28 cellular contexts compared by ENCODE assay signal in the genomic region with DNA sequence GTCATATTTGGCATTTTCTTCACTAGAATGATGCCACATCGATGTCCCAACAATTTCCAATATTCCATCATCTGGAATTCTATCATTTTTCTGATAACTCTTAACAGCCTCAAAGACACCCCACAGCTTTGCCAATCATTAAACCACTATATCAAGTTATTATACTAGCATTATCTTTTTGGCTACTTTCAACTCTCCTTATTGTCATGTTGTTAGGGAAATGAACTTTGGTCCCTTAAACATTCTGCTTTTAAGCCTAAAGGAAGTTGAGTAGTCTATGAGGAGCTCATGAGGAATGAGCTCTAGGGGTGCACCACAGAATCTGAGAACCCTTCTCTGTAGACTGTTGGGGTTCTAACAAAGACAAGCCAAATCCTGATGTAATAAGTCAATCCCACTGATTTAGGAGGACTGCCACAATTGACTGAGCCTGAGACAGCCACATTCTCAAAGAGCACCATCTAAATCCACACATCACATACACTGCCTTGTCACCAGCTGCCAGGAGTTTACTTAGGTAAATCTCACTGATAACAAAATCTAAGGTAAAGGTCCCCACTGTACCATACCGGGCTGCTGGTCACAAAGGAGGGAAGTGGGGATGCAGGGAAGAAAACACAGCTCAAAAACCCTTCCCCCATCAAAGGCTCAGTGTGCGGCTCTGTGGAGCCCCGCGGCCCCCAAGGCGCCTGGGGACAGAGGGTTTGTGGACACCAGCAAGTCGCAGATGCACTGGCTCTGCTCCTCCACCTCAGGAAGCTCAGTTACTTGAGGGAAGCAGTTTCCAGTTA. TPM values are rescaled to one million over a fixed set of nuclear protein-coding genes. Genes with fewer than 3 reads are reported as not detected.
A peak's percentile ranks its signal among the peaks of the same experiment; 100 is the strongest.
DNase-seq lines count a peak whose midpoint lies in the region; ATAC-seq, FAIRE-seq and TF ChIP-seq lines count a peak whose summit lies in the region.
"Had no signal": no experiment of that assay in that cellular context is flagged by ENCODE, and none has a peak within 500 bp of the region (broad histone marks: within the 10 kb centered on the region; RNA-seq: fewer than 3 reads in every experiment).

No MANE protein-coding gene starts in this region.

- H3K9me3 ChIP-seq in A549 = no peaks in the 10 kb centered on the region
- H3K9me3 ChIP-seq in body of pancreas = no peaks in the 10 kb centered on the region
- no peaks in the 10 kb centered on the region for H3K9me3 ChIP-seq in mesenchymal stem cell (ENCODE audit: control insufficient read depth, low read length)
- H3K9me3 ChIP-seq in right atrium auricular region = no peaks in the 10 kb centered on the region
- H3K9me3 ChIP-seq: BE2C, esophagus squamous epithelium, tibial artery had no signal

- no peak overlapping the region for H3K14ac ChIP-seq in mesenchymal stem cell (ENCODE audit: low read length in 2 of 2)

- ATAC-seq in A549 = no peak; a peak in 1 of 6 replicates
- peak; percentile 53 for ATAC-seq in body of pancreas
- ATAC-seq in HG03432 (IDR thresholded peaks at IDR 0.05; ENCODE audit: unreplicated experiment) = no peak
- ATAC-seq in HG03025 (IDR thresholded peaks at IDR 0.05; ENCODE audit: low FRiP score, unreplicated experiment) = no peak
- no peak for ATAC-seq in activated CD4-positive, alpha-beta T cell treated with anti-CD3 and anti-CD28 coated beads for 36 hours
- ATAC-seq: HCT116; left cardiac atrium; Panc1; stimulated activated naive CD8-positive, alpha-beta T cell treated with anti-CD3 and anti-CD28 coated beads, Interleukin-15, amount 100 ng/mL, for 72 hours; WTC11 had no signal

- peak overlapping the region; percentile 3; the same call in 1 of the 2 replicates for H3K27ac Mint-ChIP-seq in HFFc6
- H3K27ac Mint-ChIP-seq in activated CD4-positive, alpha-beta T cell treated with anti-CD3 and anti-CD28 coated beads for 36 hours = no peak overlapping the region
- H3K27ac Mint-ChIP-seq: activated naive CD4-positive, alpha-beta T cell treated with anti-CD3 and anti-CD28 coated beads, Interleukin-2, amount 50 U/mL, for 24 hours; naive B cell; stimulated activated naive CD8-positive, alpha-beta T cell treated with anti-CD3 and anti-CD28 coated beads, Interleukin-15, amount 100 ng/mL, for 72 hours; WTC11 had no signal

- FAIRE-seq in A549 (lab: Jason Lieb, UNC) = no peak
- FAIRE-seq: GM19239 had no signal

- no peak overlapping the region for H2BK5ac ChIP-seq in mesenchymal stem cell (ENCODE audit: low read depth, low read length, poor library complexity, severe bottlenecking)

- H3K4me1 Mint-ChIP-seq in HFFc6 (ENCODE audit: low read depth) = peaks cover 11% of the 10 kb centered on the region
- H3K4me1 Mint-ChIP-seq in activated CD4-positive, alpha-beta T cell treated with anti-CD3 and anti-CD28 coated beads for 36 hours = peaks cover 11% of the 10 kb centered on the region

- TF ChIP-seq POLR2A in A549 (IDR thresholded peaks at IDR 0.05; ENCODE audit: low read length) = no peak
- no peak for TF ChIP-seq POLR2A in body of pancreas (IDR thresholded peaks at IDR 0.05)

- TF ChIP-seq RAD21 in A549 (conservative IDR thresholded peaks at IDR 0.05 in 1 of 2, IDR thresholded peaks at IDR 0.05 in 1 of 2) = no peak

- no peak overlapping the region for H2AK5ac ChIP-seq in mesenchymal stem cell (ENCODE audit: low read length, severe bottlenecking)

- H3K23ac ChIP-seq in mesenchymal stem cell (ENCODE audit: low read length in 2 of 2) = no peak overlapping the region

- no peak overlapping the region for H3K4me3 ChIP-seq in A549
- no peak overlapping the region for H3K4me3 ChIP-seq in body of pancreas
- H3K4me3 ChIP-seq in mesenchymal stem cell (ENCODE audit: insufficient read depth in 1 of 2, low read depth in 1 of 2, low read length in 2 of 2) = no peak overlapping the region
- H3K4me3 ChIP-seq in right atrium auricular region = no peak overlapping the region
- H3K4me3 ChIP-seq: esophagus squamous epithelium, tibial artery had no signal

- intact Hi-C loops in body of pancreas (cut with DNase I) = loop anchor here (10.0 kb wide), 1 partner anchor 98 kb away; no protein-coding TSS in a partner anchor
- intact Hi-C loops in activated CD4-positive, alpha-beta T cell treated with anti-CD3 and anti-CD28 coated beads for 36 hours (cut with DNase I, micrococcal nuclease) = no loop called here

- H2BK12ac ChIP-seq in mesenchymal stem cell (ENCODE audit: low read length in 2 of 2) = no peak overlapping the region

- CTCF ChIA-PET in A549 (lab: Yijun Ruan, JAX) = interaction anchor here (0.6 to 1.1 kb wide), 3 partner anchors 16 to 103 kb away, joined by 3 read pairs; no protein-coding TSS in a partner anchor
- CTCF ChIA-PET in activated CD4-positive, alpha-beta T cell treated with anti-CD3 and anti-CD28 coated beads for 36 hours (lab: Charles Lee) = no interaction called here

- DNase-seq in A549 (ENCODE audit: low read depth in 1 of 2, low spot score in 1 of 2) = no peak
- no peak for DNase-seq in HFFc6
- DNase-seq in body of pancreas = no peak
- DNase-seq in mesenchymal stem cell = no peak
- no peak for DNase-seq in right atrium auricular region (ENCODE audit: low spot score)
- no peak for DNase-seq in activated CD4-positive, alpha-beta T cell treated with anti-CD3 and anti-CD28 coated beads for 36 hours
- DNase-seq: BE2C; DMS79; esophagus squamous epithelium; foreskin melanocyte; GF-D8; left cardiac atrium; naive B cell; NCI-H187 treated with DMSO at 0.1 percent for 48 hours; NCI-H2171 treated with DMSO at 0.1 percent for 48 hours; NCI-H524; occipital lobe; SIG-M5; stimulated activated naive CD8-positive, alpha-beta T cell treated with anti-CD3 and anti-CD28 coated beads, Interleukin-15, amount 100 ng/mL, for 72 hours; SW 1271; tibial artery had no signal

- H3K27me3 Mint-ChIP-seq in HFFc6 (ENCODE audit: insufficient read depth) = no peaks in the 10 kb centered on the region; the same call in none of the 2 replicates
- no peaks in the 10 kb centered on the region for H3K27me3 Mint-ChIP-seq in activated CD4-positive, alpha-beta T cell treated with anti-CD3 and anti-CD28 coated beads for 36 hours
- H3K27me3 Mint-ChIP-seq: activated naive CD4-positive, alpha-beta T cell treated with anti-CD3 and anti-CD28 coated beads, Interleukin-2, amount 50 U/mL, for 24 hours; naive B cell; stimulated activated naive CD8-positive, alpha-beta T cell treated with anti-CD3 and anti-CD28 coated beads, Interleukin-15, amount 100 ng/mL, for 72 hours had no signal

- H3K4me2 ChIP-seq in A549 = 0 out of 3 replicates have a peak overlapping the region, but pooled peaks have one; percentile 13
- H3K4me2 ChIP-seq in mesenchymal stem cell (ENCODE audit: low read length, poor library complexity, severe bottlenecking) = no peak overlapping the region

- no peak overlapping the region for H3K9ac ChIP-seq in mesenchymal stem cell (ENCODE audit: low read length)

- WGBS in A549 (ENCODE audit: missing lambda C conversion rate) = 87% methylated on average over 7 of the region's 7 CpGs
- 70 to 71% methylated on average over 7 of the region's 7 CpGs for WGBS in body of pancreas, 2 donors
- WGBS in mesenchymal stem cell = 94% methylated on average over 6 of the region's 7 CpGs

- H2BK15ac ChIP-seq in mesenchymal stem cell (ENCODE audit: low read depth, poor library complexity, severe bottlenecking) = no peak overlapping the region

- H2BK120ac ChIP-seq in mesenchymal stem cell (ENCODE audit: low read depth, low read length) = no peak overlapping the region

- no peak for TF ChIP-seq CTCF in A549 (IDR thresholded peaks at IDR 0.05)
- TF ChIP-seq CTCF in HFFc6 (IDR thresholded peaks at IDR 0.05) = no peak
- no peak for TF ChIP-seq CTCF in body of pancreas (IDR thresholded peaks at IDR 0.05)
- no peak for TF ChIP-seq CTCF in right atrium auricular region (IDR thresholded peaks at IDR 0.05)

- H3K27me3 ChIP-seq in body of pancreas (no peaks in the 10 kb centered on the region), mesenchymal stem cell (ENCODE audit: control insufficient read depth in 1 of 2, insufficient read depth in 1 of 2, low read length in 2 of 2) (no peaks in the 10 kb centered on the region), right atrium auricular region (no peaks in the 10 kb centered on the region)
- H3K27me3 ChIP-seq: BE2C, esophagus squamous epithelium, tibial artery had no signal

- H3K4ac ChIP-seq in mesenchymal stem cell (ENCODE audit: low read depth in 1 of 2, low read length in 2 of 2) = no peak overlapping the region

- no peak overlapping the region for H4K91ac ChIP-seq in mesenchymal stem cell (ENCODE audit: low read length)

- no peak for TF ChIP-seq EP300 in A549 (IDR thresholded peaks at IDR 0.05)

- H2AFZ ChIP-seq in mesenchymal stem cell (ENCODE audit: low read depth, low read length) = no peak overlapping the region

- H3K18ac ChIP-seq in mesenchymal stem cell (ENCODE audit: low read depth in 1 of 2, low read length in 2 of 2) = no peak overlapping the region

- H3K4me1 ChIP-seq in A549 (peaks cover 6% of the 10 kb centered on the region; the same call in 2 of the 3 replicates), body of pancreas (peaks cover 27% of the 10 kb centered on the region), mesenchymal stem cell (ENCODE audit: control insufficient read depth, insufficient read depth, low read depth, low read length) (peaks cover 3% of the 10 kb centered on the region), right atrium auricular region (peaks cover 0 to 11% of the 10 kb centered on the region in 2 donors)
- H3K4me1 ChIP-seq: BE2C, tibial artery had no signal

- no peak overlapping the region for H3K27ac ChIP-seq in A549
- H3K27ac ChIP-seq in body of pancreas = no peak overlapping the region
- no peak overlapping the region for H3K27ac ChIP-seq in mesenchymal stem cell (ENCODE audit: low read length, poor library complexity, severe bottlenecking)
- no peak overlapping the region for H3K27ac ChIP-seq in right atrium auricular region
- H3K27ac ChIP-seq: esophagus squamous epithelium, tibial artery had no signal

- no peaks in the 10 kb centered on the region for H3K36me3 ChIP-seq in body of pancreas (replicated peaks in 1 of 2; ENCODE audit: insufficient read depth in 1 of 2, low read depth in 2 of 2)
- peaks cover 0 to 22% of the 10 kb centered on the region in 2 experiments for H3K36me3 ChIP-seq in mesenchymal stem cell (ENCODE audit: control insufficient read depth in 1 of 2, insufficient read depth in 2 of 2, low read depth in 1 of 2, low read length in 2 of 2)
- H3K36me3 ChIP-seq in right atrium auricular region = no peaks in the 10 kb centered on the region
- H3K36me3 ChIP-seq: BE2C had no signal

- H3K9me3 Mint-ChIP-seq in HFFc6 = no peaks in the 10 kb centered on the region
- H3K9me3 Mint-ChIP-seq in activated CD4-positive, alpha-beta T cell treated with anti-CD3 and anti-CD28 coated beads for 36 hours (ENCODE audit: low read depth) = no peaks in the 10 kb centered on the region
- H3K9me3 Mint-ChIP-seq: activated naive CD4-positive, alpha-beta T cell treated with anti-CD3 and anti-CD28 coated beads, Interleukin-2, amount 50 U/mL, for 24 hours; stimulated activated naive CD8-positive, alpha-beta T cell treated with anti-CD3 and anti-CD28 coated beads, Interleukin-15, amount 100 ng/mL, for 72 hours; WTC11 had no signal

- peak overlapping the region; percentile 24 for H4K8ac ChIP-seq in mesenchymal stem cell (ENCODE audit: low read length)

- H3K4me3 Mint-ChIP-seq in HFFc6 = no peak overlapping the region
- H3K4me3 Mint-ChIP-seq in activated CD4-positive, alpha-beta T cell treated with anti-CD3 and anti-CD28 coated beads for 36 hours = no peak overlapping the region
- H3K4me3 Mint-ChIP-seq: activated naive CD4-positive, alpha-beta T cell treated with anti-CD3 and anti-CD28 coated beads, Interleukin-2, amount 50 U/mL, for 24 hours; naive B cell; stimulated activated naive CD8-positive, alpha-beta T cell treated with anti-CD3 and anti-CD28 coated beads, Interleukin-15, amount 100 ng/mL, for 72 hours; WTC11 had no signal

- H3K36me3 Mint-ChIP-seq in HFFc6 (ENCODE audit: low read depth) = no peaks in the 10 kb centered on the region
- H3K36me3 Mint-ChIP-seq in activated CD4-positive, alpha-beta T cell treated with anti-CD3 and anti-CD28 coated beads for 36 hours (ENCODE audit: low read depth) = peaks cover 4% of the 10 kb centered on the region
- H3K36me3 Mint-ChIP-seq: activated naive CD4-positive, alpha-beta T cell treated with anti-CD3 and anti-CD28 coated beads, Interleukin-2, amount 50 U/mL, for 24 hours had no signal

- peaks cover 38% of the 10 kb centered on the region for H3K79me1 ChIP-seq in mesenchymal stem cell (replicated peaks; ENCODE audit: low read length, poor library complexity, severe bottlenecking)

- POLR2A ChIA-PET in A549 (lab: Yijun Ruan, JAX) = no interaction called here
- POLR2A ChIA-PET in activated CD4-positive, alpha-beta T cell treated with anti-CD3 and anti-CD28 coated beads for 36 hours (lab: Charles Lee) = interaction anchor here (0.7 kb wide), 1 partner anchor 37 kb away, joined by 3 read pairs; no protein-coding TSS in a partner anchor

RNA-seq across cellular contexts. Expression of gene SETD3, which starts 58.2 kb away (rescaled TPM):
- polyA plus RNA-seq in A549 (2011; rRNA removed) (53.9 and 59.7 TPM in 2 replicates), A549 (2017; fragmentation: RNase III; extraction: RNeasy Plus Mini Kit Qiagen cat#74134 plus additional on column Dnase treatment) (41.2 to 44.7 TPM (median 43.1 TPM) in 3 replicates)
- polyA plus RNA-seq in A549 (2012; cell fraction: cytosol; rRNA removed) = 19.3 and 25.5 TPM in 2 replicates
- polyA plus RNA-seq in A549 (2012; cell fraction: nucleus; rRNA removed) = 8.5 and 11.1 TPM in 2 replicates
- polyA minus RNA-seq in A549 (2011; rRNA and poly(A)+ RNA removed) = 47.2 and 53.5 TPM in 2 replicates
- total RNA-seq in HFFc6 (2021; fragmentation: NEBNext Ultra II Directional; extraction: Animal tissue kit (Norgen Biotek cat#: 25700)) = 10 to 100 TPM; 42.1 to 53.9 (median 47.0) TPM
- total RNA-seq in body of pancreas (10 to 100 TPM; 34.6 to 39.4 TPM), right atrium auricular region (100 to 1,000 TPM in 1 of 2 donors, 10 to 100 TPM in 1; 84.2 to 114 TPM)
- 32.0 TPM for polyA plus RNA-seq in mesenchymal stem cell (2013, experiment 1 of 2)
- polyA plus RNA-seq in mesenchymal stem cell (2013, experiment 2 of 2) = 31.1 TPM
- 10 to 100 TPM; 51.5 to 62.3 TPM for total RNA-seq in activated CD4-positive, alpha-beta T cell treated with anti-CD3 and anti-CD28 coated beads for 36 hours

RNA-seq across cellular contexts. Expression of gene CCNK, which starts 58.8 kb away (rescaled TPM):
- polyA plus RNA-seq in A549 (2011; rRNA removed) (22.7 and 38.9 TPM in 2 replicates), A549 (2017; fragmentation: RNase III; extraction: RNeasy Plus Mini Kit Qiagen cat#74134 plus additional on column Dnase treatment) (46.6 to 50.8 TPM (median 50.6 TPM) in 3 replicates)
- 14.7 and 16.4 TPM in 2 replicates for polyA plus RNA-seq in A549 (2012; cell fraction: cytosol; rRNA removed)
- 12.0 and 19.6 TPM in 2 replicates for polyA plus RNA-seq in A549 (2012; cell fraction: nucleus; rRNA removed)
- polyA minus RNA-seq in A549 (2011; rRNA and poly(A)+ RNA removed) = 32.7 and 36.2 TPM in 2 replicates
- total RNA-seq in HFFc6 (2021; fragmentation: NEBNext Ultra II Directional; extraction: Animal tissue kit (Norgen Biotek cat#: 25700)) = 10 to 100 TPM; 74.9 to 93.1 (median 86.4) TPM
- total RNA-seq in body of pancreas (1 to 10 TPM; 5.3 to 9.6 TPM), right atrium auricular region (10 to 100 TPM; 13.9 to 17.1 TPM)
- polyA plus RNA-seq in mesenchymal stem cell (2013, experiment 1 of 2) = 60.7 TPM
- 59.2 TPM for polyA plus RNA-seq in mesenchymal stem cell (2013, experiment 2 of 2)
- total RNA-seq in activated CD4-positive, alpha-beta T cell treated with anti-CD3 and anti-CD28 coated beads for 36 hours = 10 to 100 TPM; 93.7 to 96.2 TPM

Comparison
In these comparisons a context has a peak if more than half of its experiments do, and no peak if none do; other contexts are left out.
1. RNA of gene CCNK, which starts 58.8 kb away (total RNA-seq): 93.7 to 96.2 TPM in activated CD4-positive, alpha-beta T cell treated with anti-CD3 and anti-CD28 coated beads for 36 hours and 74.9 to 93.1 TPM in HFFc6; 13.9 to 17.1 TPM in right atrium auricular region and 5.3 to 9.6 TPM in body of pancreas; every median in the first group is over 4 times any median in the second.